In the genomic region with DNA sequence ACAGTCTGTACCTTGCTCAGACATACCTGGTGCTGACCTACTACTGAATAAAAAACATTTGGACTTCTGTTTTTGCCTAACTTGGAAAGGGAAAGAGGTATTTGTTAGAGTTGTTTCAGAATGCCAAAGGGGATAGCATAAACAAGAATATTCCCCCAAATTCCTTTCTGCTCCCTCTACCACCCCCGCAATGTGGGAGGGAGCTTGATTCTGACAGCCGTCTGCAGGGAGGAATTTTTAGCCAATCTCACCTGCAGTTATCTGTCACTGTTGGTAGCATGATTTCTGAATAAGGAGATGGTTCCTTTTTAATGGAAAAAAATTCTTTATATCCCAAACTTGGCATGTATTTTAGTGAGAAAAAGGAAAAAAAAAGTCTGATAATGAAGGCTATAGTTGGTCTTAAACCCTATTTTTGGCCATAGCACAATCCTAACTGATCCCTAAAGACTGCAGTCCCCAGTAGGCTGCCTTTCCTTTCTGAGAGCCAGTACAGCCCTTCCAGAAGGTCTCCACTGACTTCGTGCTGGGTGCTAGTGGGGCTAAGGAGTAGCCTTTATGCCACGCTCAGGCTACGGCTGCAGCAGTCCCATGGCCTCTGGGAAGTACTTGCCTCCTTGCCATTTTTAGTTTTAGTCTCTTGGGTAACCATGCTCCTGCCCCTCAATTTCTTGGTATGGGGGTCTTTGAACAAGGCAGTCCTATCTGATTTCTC, we compare ENCODE assay signal across 28 cellular contexts.
"Had no signal": no experiment of that assay in that cellular context is flagged by ENCODE, and none has a peak within 500 bp of the region (broad histone marks: within the 10 kb centered on the region; RNA-seq: fewer than 3 reads in every experiment).

No MANE protein-coding gene starts in this region.

- H3K36me3 Mint-ChIP-seq: natural killer cell treated with Interleukin-12 subunit alpha and Interleukin-12 subunit beta and Interleukin-15 and Interleukin-18, amount 100 ng/mL, for 72 hours; stimulated activated naive B cell treated with anti-CD40 and anti-IgM and Interleukin-4, amounts not matched to agents 10 μg/mL and 1 μg/mL and 100 μg/mL, for 72 hours had no signal

- H3K9me3 ChIP-seq: left ventricle myocardium inferior, mucosa of descending colon, neutrophil, ovary, suprapubic skin, thoracic aorta, tibial artery, upper lobe of right lung had no signal

- H3K27ac Mint-ChIP-seq: natural killer cell treated with Interleukin-12 subunit alpha and Interleukin-12 subunit beta and Interleukin-15 and Interleukin-18, amount 100 ng/mL, for 72 hours; progenitor cell of endocrine pancreas; stimulated activated naive B cell treated with anti-CD40 and anti-IgM and Interleukin-4, amounts not matched to agents 10 μg/mL and 1 μg/mL and 100 μg/mL, for 72 hours; stimulated activated naive CD8-positive, alpha-beta T cell treated with anti-CD3 and anti-CD28 coated beads, Interleukin-15, Interleukin-2, amounts not matched to agents 100 ng/mL and 50 ng/mL, for 24 hours had no signal

- H3K4me3 Mint-ChIP-seq: natural killer cell treated with Interleukin-12 subunit alpha and Interleukin-12 subunit beta and Interleukin-15 and Interleukin-18, amount 100 ng/mL, for 72 hours; stimulated activated naive B cell treated with anti-CD40 and anti-IgM and Interleukin-4, amounts not matched to agents 10 μg/mL and 1 μg/mL and 100 μg/mL, for 72 hours; stimulated activated naive CD8-positive, alpha-beta T cell treated with anti-CD3 and anti-CD28 coated beads, Interleukin-15, Interleukin-2, amounts not matched to agents 100 ng/mL and 50 ng/mL, for 24 hours had no signal

- H3K4me1 ChIP-seq: left ventricle myocardium inferior, suprapubic skin, tibial artery, upper lobe of right lung had no signal

- H3K27ac ChIP-seq: left ventricle myocardium inferior, neutrophil, ovary, skin epidermis, suprapubic skin, thoracic aorta, tibial artery, upper lobe of right lung had no signal

- H3K4me3 ChIP-seq: left ventricle myocardium inferior, lung, mucosa of descending colon, ovary, skin epidermis, suprapubic skin, thoracic aorta, tibial artery, upper lobe of right lung had no signal

- H3K36me3 ChIP-seq: left ventricle myocardium inferior, neutrophil, ovary, suprapubic skin, thoracic aorta, tibial artery, upper lobe of right lung had no signal

- DNase-seq: hypothalamus; islet precursor cell; left ventricle myocardium inferior; mesendoderm; midbrain; mucosa of descending colon; occipital lobe; ovary; retina; right cardiac atrium; stimulated activated CD4-positive, alpha-beta T cell treated with anti-CD3 and anti-CD28 coated beads, Interleukin-12 subunit alpha, Interleukin-12 subunit beta, amount 100 ng/mL, for 4 hours; stimulated activated CD4-positive, alpha-beta T cell treated with anti-CD3 and anti-CD28 coated beads, Interleukin-15, amount 100 ng/mL, for 24 hours; stimulated activated CD4-positive, alpha-beta T cell treated with anti-CD3 and anti-CD28 coated beads, Interleukin-2, amount 100 ng/mL, for 24 hours; stimulated activated CD4-positive, alpha-beta T cell treated with anti-CD3 and anti-CD28 coated beads, Interleukin-4, amount 100 ng/mL, for 1 hour; stimulated activated naive B cell treated with anti-CD40 and anti-IgM and Interleukin-4, amounts not matched to agents 10 μg/mL and 1 μg/mL and 100 μg/mL, for 72 hours; tibial artery; trophoblast cell; upper lobe of right lung had no signal

- H3K4me1 Mint-ChIP-seq: stimulated activated naive B cell treated with anti-CD40 and anti-IgM and Interleukin-4, amounts not matched to agents 10 μg/mL and 1 μg/mL and 100 μg/mL, for 72 hours had no signal

- H3K9me3 Mint-ChIP-seq: natural killer cell treated with Interleukin-12 subunit alpha and Interleukin-12 subunit beta and Interleukin-15 and Interleukin-18, amount 100 ng/mL, for 72 hours; stimulated activated naive B cell treated with anti-CD40 and anti-IgM and Interleukin-4, amounts not matched to agents 10 μg/mL and 1 μg/mL and 100 μg/mL, for 72 hours; stimulated activated naive CD8-positive, alpha-beta T cell treated with anti-CD3 and anti-CD28 coated beads, Interleukin-15, Interleukin-2, amounts not matched to agents 100 ng/mL and 50 ng/mL, for 24 hours had no signal

- H3K27me3 ChIP-seq: ovary, suprapubic skin, tibial artery, upper lobe of right lung had no signal

- ATAC-seq: mucosa of descending colon; naive thymus-derived CD4-positive, alpha-beta T cell; natural killer cell treated with Interleukin-12 subunit alpha and Interleukin-12 subunit beta and Interleukin-15 and Interleukin-18, amount 100 ng/mL, for 72 hours; right cardiac atrium; sciatic nerve; stimulated activated naive B cell treated with anti-CD40 and anti-IgM and Interleukin-4, amounts not matched to agents 10 μg/mL and 1 μg/mL and 100 μg/mL, for 72 hours; upper lobe of right lung had no signal
